ENCODE assay signal across 10 cellular contexts in the genomic region with DNA sequence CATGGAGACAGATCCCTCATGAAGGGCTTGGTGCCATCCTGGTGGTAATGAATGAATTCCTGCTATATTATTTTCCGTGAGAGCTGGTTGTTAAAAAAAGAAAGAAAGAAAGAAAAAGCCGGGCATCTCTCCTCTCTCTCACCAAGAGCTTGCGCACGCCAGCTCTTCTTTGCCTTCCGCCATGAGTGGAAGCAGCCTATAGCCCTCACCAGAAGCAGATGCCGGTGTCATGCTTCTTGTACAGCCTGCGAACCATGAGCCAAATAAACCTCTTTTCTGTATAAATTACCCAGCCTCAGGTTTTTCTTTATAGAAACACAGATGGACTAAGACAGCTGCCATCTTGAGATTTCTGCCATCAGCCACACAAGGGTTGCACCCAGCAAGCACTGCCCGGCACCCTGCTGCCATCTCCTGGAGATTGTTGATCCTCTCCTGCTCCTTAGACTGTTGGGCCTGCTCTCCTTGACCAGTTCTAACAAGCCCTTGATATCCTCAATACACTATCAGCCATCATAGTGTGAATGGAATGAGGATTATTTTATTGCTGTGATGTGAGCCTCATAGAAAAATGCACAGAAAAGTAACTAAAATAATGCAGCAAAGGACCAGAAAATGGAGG. TPM values are rescaled to one million over a fixed set of nuclear protein-coding genes. Genes with fewer than 3 reads are reported as not detected.
DNase-seq lines count a peak whose midpoint lies in the region; ATAC-seq, FAIRE-seq and TF ChIP-seq lines count a peak whose summit lies in the region.
"Had no signal": no experiment of that assay in that cellular context is flagged by ENCODE, and none has a peak within 500 bp of the region (broad histone marks: within the 10 kb centered on the region; RNA-seq: fewer than 3 reads in every experiment).

No MANE protein-coding gene starts in this region.

- H3K27ac Mint-ChIP-seq in Caco-2 (ENCODE audit: unreplicated experiment), result peak overlapping the region; percentile 61

- TF ChIP-seq CTCF in Caco-2 (IDR thresholded peaks at IDR 0.05; ENCODE audit: insufficient read depth in 1 of 2, low read depth in 1 of 2, low read length in 1 of 2, severe bottlenecking in 1 of 2, unreplicated experiment in 1 of 2), result peak; percentile 21 to 28
- TF ChIP-seq CTCF in RWPE1 (conservative IDR thresholded peaks at IDR 0.05; ENCODE audit: low read depth), result no peak; the same call in 1 of the 2 replicates

- CTCF ChIA-PET in Caco-2 (lab: Charles Lee), result interaction anchor here (2.8 kb wide), 1 partner anchor 19 kb away, joined by 21 read pairs; no protein-coding TSS in a partner anchor
- CTCF ChIA-PET in RWPE1 (lab: Yijun Ruan, JAX), result interaction anchor here (0.6 to 1.0 kb wide), 5 partner anchors 12 to 666 kb away, joined by 3 to 8 read pairs (median 3); partner anchors contain the start of gene EIF4A2

- peaks cover 41% of the 10 kb centered on the region for H3K4me1 Mint-ChIP-seq in Caco-2 (ENCODE audit: low read depth, unreplicated experiment)
- H3K4me1 Mint-ChIP-seq: central memory CD8-positive, alpha-beta T cell had no signal

- no peak overlapping the region for H2AFZ ChIP-seq in GM23248

- H3K4me2 ChIP-seq in GM23248 (ENCODE audit: unreplicated experiment), result no peak overlapping the region

- H3K27me3 ChIP-seq in Caco-2 (replicated peaks; ENCODE audit: control insufficient read depth, insufficient read depth, low read length) (no peaks in the 10 kb centered on the region), GM23248 (replicated peaks; ENCODE audit: insufficient read depth) (peaks cover 20% of the 10 kb centered on the region)

- no peaks in the 10 kb centered on the region for H3K79me2 ChIP-seq in GM23248 (ENCODE audit: insufficient read depth)

- no peak overlapping the region for H3K9ac ChIP-seq in GM23248

- H3K4me1 ChIP-seq in Caco-2, result peaks cover 43% of the 10 kb centered on the region
- H3K4me1 ChIP-seq in GM23248 (ENCODE audit: insufficient read depth), result no peaks in the 10 kb centered on the region

- POLR2A ChIA-PET in Caco-2 (lab: Charles Lee), result interaction anchor here (0.5 kb wide), 1 partner anchor 20 kb away, joined by 5 read pairs; no protein-coding TSS in a partner anchor
- POLR2A ChIA-PET in RWPE1 (lab: Yijun Ruan, JAX; ENCODE audit: low non-redundant PET), result no interaction called here

- no peaks in the 10 kb centered on the region for H3K9me2 ChIP-seq in GM23248 (ENCODE audit: insufficient read depth)

- H3K9me3 Mint-ChIP-seq in Caco-2 (ENCODE audit: unreplicated experiment), result peaks cover 9% of the 10 kb centered on the region
- H3K9me3 Mint-ChIP-seq: central memory CD8-positive, alpha-beta T cell had no signal

- H3K27me3 Mint-ChIP-seq in Caco-2 (ENCODE audit: insufficient read depth, unreplicated experiment), result no peaks in the 10 kb centered on the region

- H3K27ac ChIP-seq in GM23248, result no peak overlapping the region
- H3K27ac ChIP-seq in RWPE1, result no peak overlapping the region

- intact Hi-C loops in Caco-2 (cut with micrococcal nuclease; ENCODE audit: unreplicated experiment), result no loop called here

- no peaks in the 10 kb centered on the region for H4K20me1 ChIP-seq in GM23248 (ENCODE audit: insufficient read depth)

- H3K4me3 ChIP-seq in Caco-2 (ENCODE audit: low read depth, low read length) (no peak overlapping the region), GM23248 (no peak overlapping the region)

- no peak overlapping the region for H3K4me3 Mint-ChIP-seq in Caco-2 (ENCODE audit: unreplicated experiment)
- H3K4me3 Mint-ChIP-seq: central memory CD8-positive, alpha-beta T cell had no signal

- no peaks in the 10 kb centered on the region for H3K36me3 Mint-ChIP-seq in Caco-2 (ENCODE audit: insufficient read depth, unreplicated experiment)

- no peak for FAIRE-seq in GM19239 (lab: Jason Lieb, UNC)

- H3K36me3 ChIP-seq in Caco-2 (ENCODE audit: control insufficient read depth, insufficient read depth, low read length) (no peaks in the 10 kb centered on the region), GM23248 (ENCODE audit: low read depth) (no peaks in the 10 kb centered on the region)

- ATAC-seq in HG03159 (IDR thresholded peaks at IDR 0.05; ENCODE audit: unreplicated experiment) (no peak), HG03571 (IDR thresholded peaks at IDR 0.05; ENCODE audit: unreplicated experiment) (no peak)

- H3F3A ChIP-seq in GM23248 (ENCODE audit: insufficient read depth), result no peaks in the 10 kb centered on the region

- H3K9me3 ChIP-seq in Caco-2, result no peaks in the 10 kb centered on the region
- H3K9me3 ChIP-seq in GM23248 (ENCODE audit: low read depth), result no peaks in the 10 kb centered on the region

- in situ Hi-C loops in GM23248 (cut with MboI), result loop anchor here (25.0 kb wide), 1 partner anchor 1103 kb away; the partner anchor contains the start of gene RTP2

- peak; percentile 54 to 61 for DNase-seq in Caco-2
- peak; percentile 29 for DNase-seq in GM23248
- peak; percentile 55 for DNase-seq in RWPE1 (ENCODE audit: low spot score)
- DNase-seq in iris pigment epithelial cell (ENCODE audit: low read depth), result peak; percentile 21
- no peak for DNase-seq in activated CD8-positive, alpha-beta memory T cell treated with anti-CD3 and anti-CD28 coated beads, Interleukin-2, amount 50 U/mL, for 48 hours
- no peak for DNase-seq in GM19239 (ENCODE audit: insufficient read length, low spot score)
- DNase-seq: NCI-H2029 had no signal

- 73 to 74% methylated on average over 8 of the region's 8 CpGs for WGBS in GM23248 (ENCODE audit: low coverage in 1 of 2, low lambda C conversion rate in 2 of 2, missing lambda C conversion rate in 2 of 2), 2 experiments

- no TSS peak for BruUV-seq in Caco-2 (replicated peaks; lab: Mats Ljungman, UMichigan)

RNA-seq across cellular contexts. Expression of gene AHSG, which starts 3.5 kb away (rescaled TPM):
- total RNA-seq in Caco-2 (2022), result 222 and 237 TPM in 2 replicates
- not detected in 2 replicates for total RNA-seq in GM23248 (2014; rRNA removed; shearing (Covaris generic))
- not detected in 2 replicates for polyA plus RNA-seq in GM23248 (2016; fragmentation: Nextera tagmentation; extraction: Ambion mirVana)

RNA-seq across cellular contexts. Expression of gene FETUB, which starts 30.8 kb away (rescaled TPM):
- total RNA-seq in Caco-2 (2022), result 0.30 TPM in 1 of 2 replicates, not detected in the other
- total RNA-seq in GM23248 (2014; rRNA removed; shearing (Covaris generic)), result not detected in 2 replicates
- polyA plus RNA-seq in GM23248 (2016; fragmentation: Nextera tagmentation; extraction: Ambion mirVana), result not detected in 2 replicates

RNA-seq across cellular contexts. Expression of gene DNAJB11, which starts 38.8 kb away (rescaled TPM):
- 93.1 and 95.7 TPM in 2 replicates for total RNA-seq in Caco-2 (2022)
- 63.2 and 65.9 TPM in 2 replicates for total RNA-seq in GM23248 (2014; rRNA removed; shearing (Covaris generic))
- polyA plus RNA-seq in GM23248 (2016; fragmentation: Nextera tagmentation; extraction: Ambion mirVana), result 99.3 and 102 TPM in 2 replicates

RNA-seq across cellular contexts. Expression of gene TBCCD1, which starts 42.2 kb away (rescaled TPM):
- total RNA-seq in Caco-2 (2022), result 14.5 and 14.7 TPM in 2 replicates
- total RNA-seq in GM23248 (2014; rRNA removed; shearing (Covaris generic)), result 14.6 and 17.7 TPM in 2 replicates
- polyA plus RNA-seq in GM23248 (2016; fragmentation: Nextera tagmentation; extraction: Ambion mirVana), result 15.6 and 16.3 TPM in 2 replicates

RNA-seq across cellular contexts. Expression of gene HRG, which starts 56.5 kb away (rescaled TPM):
- 0.12 TPM in 1 of 2 replicates, not detected in the other for total RNA-seq in Caco-2 (2022)
- not detected in 2 replicates for total RNA-seq in GM23248 (2014; rRNA removed; shearing (Covaris generic))
- not detected in 2 replicates for polyA plus RNA-seq in GM23248 (2016; fragmentation: Nextera tagmentation; extraction: Ambion mirVana)

Comparison
In these comparisons a context has a peak if more than half of its experiments do, and no peak if none do; other contexts are left out.
1. DNase-seq: peak in Caco-2 (2 of 2), GM23248 (single experiment), RWPE1 (single experiment) and iris pigment epithelial cell (single experiment); none in activated CD8-positive, alpha-beta memory T cell treated with anti-CD3 and anti-CD28 coated beads, Interleukin-2, amount 50 U/mL, for 48 hours (single experiment) and GM19239 (single experiment).
2. RNA of gene AHSG, which starts 3.5 kb away (total RNA-seq): 222 to 237 TPM in Caco-2; not detected in GM23248; every median in the first group is over 100 times any median in the second.